9 cellular contexts compared by ENCODE assay signal in genomic region chr3:167350245-167350862, GRCh38. TPM values are rescaled to one million over a fixed set of nuclear protein-coding genes. Genes with fewer than 3 reads are reported as not detected.
DNase-seq lines count a peak whose midpoint lies in the region; ATAC-seq, FAIRE-seq and TF ChIP-seq lines count a peak whose summit lies in the region.
"Had no signal": no experiment of that assay in that cellular context is flagged by ENCODE, and none has a peak within 500 bp of the region (broad histone marks: within the 10 kb centered on the region; RNA-seq: fewer than 3 reads in every experiment).

No MANE protein-coding gene starts in this region.

- H2AFZ ChIP-seq in DND-41 (ENCODE audit: low read depth, low read length): no peak overlapping the region

- H3K27me3 ChIP-seq in DND-41 (ENCODE audit: insufficient read depth, low read length, poor library complexity) (no peaks in the 10 kb centered on the region), kidney epithelial cell (ENCODE audit: control insufficient read depth, insufficient read depth, low read length) (no peaks in the 10 kb centered on the region)

- H3K4me1 ChIP-seq in DND-41 (ENCODE audit: insufficient read depth, low read length): no peaks in the 10 kb centered on the region

- no peak overlapping the region for H3K4me2 ChIP-seq in DND-41 (ENCODE audit: insufficient read depth, low read length)

- no peaks in the 10 kb centered on the region for H3K9me3 ChIP-seq in DND-41 (ENCODE audit: insufficient read depth, low read length, severe bottlenecking)

- H3K9ac ChIP-seq in DND-41 (ENCODE audit: low read depth, low read length): no peak overlapping the region

- no peaks in the 10 kb centered on the region for H3K36me3 ChIP-seq in DND-41 (ENCODE audit: insufficient read depth, low read length)
- no peaks in the 10 kb centered on the region for H3K36me3 ChIP-seq in kidney epithelial cell (ENCODE audit: control insufficient read depth, insufficient read depth, low read length)

- peak; percentile 46 for TF ChIP-seq CTCF in DND-41 (IDR thresholded peaks at IDR 0.05; ENCODE audit: borderline replicate concordance, extremely low read depth, low read length, poor library complexity, severe bottlenecking)
- peak; percentile 61 for TF ChIP-seq CTCF in kidney epithelial cell (IDR thresholded peaks at IDR 0.05; ENCODE audit: insufficient read depth, low read length, poor library complexity, severe bottlenecking)
- no peak for TF ChIP-seq CTCF in omental fat pad (IDR thresholded peaks at IDR 0.05)

- FAIRE-seq in HTR-8/SVneo (lab: Jason Lieb, UNC): no peak

- H3K79me2 ChIP-seq in DND-41 (ENCODE audit: insufficient read depth, low read length): no peaks in the 10 kb centered on the region

- ATAC-seq in DND-41 (ENCODE audit: insufficient read depth, low read depth): no peak
- no peak for ATAC-seq in omental fat pad (ENCODE audit: low FRiP score)

- H3K27ac ChIP-seq in DND-41 (ENCODE audit: low read length): no peak overlapping the region

- H3K4me3 ChIP-seq in DND-41 (ENCODE audit: low read depth in 1 of 2, low read length in 2 of 2) (no peak overlapping the region), kidney epithelial cell (ENCODE audit: low read depth, low read length) (no peak overlapping the region)

- DNase-seq in DND-41 (no peak), HTR-8/SVneo (ENCODE audit: insufficient read length, low spot score) (peak; percentile 15), SKM-1 (lab: John Stamatoyannopoulos, UW; ENCODE audit: unreplicated experiment) (peak; percentile 4), kidney epithelial cell (ENCODE audit: low read depth) (no peak), omental fat pad (ENCODE audit: low spot score) (no peak), HCEC 1CT (no peak)
- no peak for DNase-seq in stimulated activated CD4-positive, alpha-beta T cell treated with anti-CD3 and anti-CD28 coated beads, Interleukin-1b, Interleukin-23, amount 100 ng/mL, for 48 hours
- DNase-seq in activated CD4-positive, alpha-beta T cell treated with anti-CD3 and anti-CD28 coated beads, Interleukin-2, amount 50 U/mL, for 48 hours: no peak

- H4K20me1 ChIP-seq in DND-41 (ENCODE audit: insufficient read depth, low read length): no peaks in the 10 kb centered on the region

RNA-seq across cellular contexts. Expression of gene ZBBX, which starts 29.7 kb away (rescaled TPM):
- total RNA-seq in kidney epithelial cell (1.1 and 3.5 TPM in 2 replicates), omental fat pad (not detected)
- total RNA-seq: subcutaneous adipose tissue had no signal

Comparison
In these comparisons a context has a peak if more than half of its experiments do, and no peak if none do; other contexts are left out.
1. DNase-seq: peak in HTR-8/SVneo (single experiment) and SKM-1 (single experiment); none in DND-41 (single experiment), kidney epithelial cell (single experiment), omental fat pad (single experiment), HCEC 1CT (single experiment), stimulated activated CD4-positive, alpha-beta T cell treated with anti-CD3 and anti-CD28 coated beads, Interleukin-1b, Interleukin-23, amount 100 ng/mL, for 48 hours (single experiment) and activated CD4-positive, alpha-beta T cell treated with anti-CD3 and anti-CD28 coated beads, Interleukin-2, amount 50 U/mL, for 48 hours (0 of 2).
2. CTCF ChIP-seq: peak in DND-41 (single experiment) and kidney epithelial cell (single experiment); none in omental fat pad (0 of 3).